Comparison of ENCODE assay signal across 14 cellular contexts in the genomic region with DNA sequence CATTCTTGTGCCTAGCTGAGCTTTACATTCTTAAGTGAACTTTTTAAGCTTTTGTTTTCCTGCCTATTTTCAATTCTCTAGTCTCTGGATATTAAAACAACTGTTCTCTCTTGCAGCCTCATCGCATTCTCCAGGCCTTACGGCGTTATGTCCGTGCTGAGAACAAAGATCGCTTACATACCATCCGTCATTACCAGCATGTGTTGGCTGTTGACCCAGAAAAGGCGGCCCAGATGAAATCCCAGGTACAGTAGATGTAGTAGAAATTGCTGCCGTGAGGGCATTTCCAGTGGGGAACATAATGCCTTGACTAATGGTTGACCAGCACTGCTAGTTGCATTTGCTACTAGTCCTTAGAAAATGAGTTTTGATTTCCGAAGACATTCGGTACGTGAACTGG. TPM values are rescaled to one million over a fixed set of nuclear protein-coding genes. Genes with fewer than 3 reads are reported as not detected.
A peak's percentile ranks its signal among the peaks of the same experiment; 100 is the strongest.
DNase-seq lines count a peak whose midpoint lies in the region; ATAC-seq and TF ChIP-seq lines count a peak whose summit lies in the region.
"Had no signal": no experiment of that assay in that cellular context is flagged by ENCODE, and none has a peak within 500 bp of the region (broad histone marks: within the 10 kb centered on the region; RNA-seq: fewer than 3 reads in every experiment).

No MANE protein-coding gene starts in this region.

- H3K9me3 ChIP-seq in Caco-2 (no peaks in the 10 kb centered on the region), PC-9 (ENCODE audit: insufficient read depth, low read depth) (no peaks in the 10 kb centered on the region), gastroesophageal sphincter (no peaks in the 10 kb centered on the region), sigmoid colon (no peaks in the 10 kb centered on the region)
- H3K9me3 ChIP-seq: A549, BE2C, HAP-1 had no signal

- peaks cover 38% of the 10 kb centered on the region for H3K4me1 ChIP-seq in Caco-2
- peaks cover 9% of the 10 kb centered on the region for H3K4me1 ChIP-seq in PC-9 (replicated peaks; ENCODE audit: insufficient read depth)
- H3K4me1 ChIP-seq in gastroesophageal sphincter: peaks cover 0 to 20% (median under 1%) of the 10 kb centered on the region in 3 donors
- peaks cover 0 to 9% (median 0%) of the 10 kb centered on the region in 4 donors for H3K4me1 ChIP-seq in sigmoid colon
- H3K4me1 ChIP-seq: HAP-1 had no signal

- peaks cover 42% of the 10 kb centered on the region for H3K4me1 Mint-ChIP-seq in Caco-2 (ENCODE audit: low read depth, unreplicated experiment)

- 53 to 80% methylated on average over 11 of the region's 11 CpGs for WGBS in gastroesophageal sphincter (ENCODE audit: low coverage in 1 of 2), 2 donors
- 90 to 94% methylated on average over 11 of the region's 11 CpGs for WGBS in sigmoid colon, 2 donors

- TF ChIP-seq CTCF in Caco-2 (IDR thresholded peaks at IDR 0.05; ENCODE audit: insufficient read depth in 1 of 2, low read depth in 1 of 2, low read length in 1 of 2, severe bottlenecking in 1 of 2, unreplicated experiment in 1 of 2) (no peak), PC-9 (conservative IDR thresholded peaks at IDR 0.05) (no peak), gastroesophageal sphincter (IDR thresholded peaks at IDR 0.05) (no peak), sigmoid colon (IDR thresholded peaks at IDR 0.05) (no peak)

- peaks cover 12% of the 10 kb centered on the region for H3K36me3 ChIP-seq in Caco-2 (ENCODE audit: control insufficient read depth, insufficient read depth, low read length)
- H3K36me3 ChIP-seq in PC-9 (ENCODE audit: low read depth): peaks cover 59% of the 10 kb centered on the region
- peaks cover 0 to 93% of the 10 kb centered on the region in 2 donors for H3K36me3 ChIP-seq in gastroesophageal sphincter
- peaks cover 16 to 86% (median 28%) of the 10 kb centered on the region in 4 donors for H3K36me3 ChIP-seq in sigmoid colon

- no peak overlapping the region for H3K4me3 ChIP-seq in Caco-2 (ENCODE audit: low read depth, low read length)
- H3K4me3 ChIP-seq in PC-9: no peak overlapping the region
- no peak overlapping the region for H3K4me3 ChIP-seq in gastroesophageal sphincter
- no peak overlapping the region for H3K4me3 ChIP-seq in sigmoid colon
- H3K4me3 ChIP-seq: A549, HAP-1 had no signal

- TF ChIP-seq POLR2A in gastroesophageal sphincter (IDR thresholded peaks at IDR 0.05) (no peak), sigmoid colon (IDR thresholded peaks at IDR 0.05) (no peak)

- no peak overlapping the region for H2AFZ ChIP-seq in PC-9

- peaks cover 99% of the 10 kb centered on the region for H3K36me3 Mint-ChIP-seq in Caco-2 (ENCODE audit: insufficient read depth, unreplicated experiment)

- H3K27me3 Mint-ChIP-seq in Caco-2 (ENCODE audit: insufficient read depth, unreplicated experiment): no peaks in the 10 kb centered on the region
- H3K27me3 Mint-ChIP-seq: IgD-negative memory B cell had no signal

- H3K27ac Mint-ChIP-seq in Caco-2 (ENCODE audit: unreplicated experiment): peak overlapping the region; percentile 23
- H3K27ac Mint-ChIP-seq: CD8-positive, alpha-beta T cell had no signal

- no peak overlapping the region for H3K4me2 ChIP-seq in PC-9
- H3K4me2 ChIP-seq: A549 had no signal

- no peaks in the 10 kb centered on the region for H3K9me3 Mint-ChIP-seq in Caco-2 (ENCODE audit: unreplicated experiment)
- H3K9me3 Mint-ChIP-seq: CD8-positive, alpha-beta T cell; IgD-negative memory B cell had no signal

- H3K27me3 ChIP-seq in Caco-2 (replicated peaks; ENCODE audit: control insufficient read depth, insufficient read depth, low read length): no peaks in the 10 kb centered on the region
- H3K27me3 ChIP-seq in PC-9 (ENCODE audit: insufficient read depth, low read depth): no peaks in the 10 kb centered on the region
- no peaks in the 10 kb centered on the region for H3K27me3 ChIP-seq in gastroesophageal sphincter
- no peaks in the 10 kb centered on the region for H3K27me3 ChIP-seq in sigmoid colon
- H3K27me3 ChIP-seq: BE2C had no signal

- no peaks in the 10 kb centered on the region for H3K9me2 ChIP-seq in PC-9 (ENCODE audit: insufficient read depth)

- no peak for DNase-seq in Caco-2
- DNase-seq in PC-9: no peak
- DNase-seq in sigmoid colon: no peak
- no peak for DNase-seq in SIG-M5 treated with dmso at 0.1 percent for 504 hours (lab: John Stamatoyannopoulos, UW; ENCODE audit: unreplicated experiment)
- DNase-seq: BE2C; CD8-positive, alpha-beta T cell; COR-L47 had no signal

- no peak overlapping the region for H3K4me3 Mint-ChIP-seq in Caco-2 (ENCODE audit: unreplicated experiment)
- H3K4me3 Mint-ChIP-seq: CD8-positive, alpha-beta T cell had no signal

- TF ChIP-seq EP300 in gastroesophageal sphincter (IDR thresholded peaks at IDR 0.05) (no peak), sigmoid colon (IDR thresholded peaks at IDR 0.05) (no peak)

- ATAC-seq in gastroesophageal sphincter: no peak
- ATAC-seq in GM18870 (IDR thresholded peaks at IDR 0.05; ENCODE audit: unreplicated experiment): no peak
- ATAC-seq: A549; CD8-positive, alpha-beta T cell had no signal

- intact Hi-C loops in Caco-2 (cut with micrococcal nuclease; ENCODE audit: unreplicated experiment) (loop anchor here (5.0 kb wide), 1 partner anchor 343 kb away; no protein-coding TSS in a partner anchor), PC-9 (cut with micrococcal nuclease; ENCODE audit: unreplicated experiment) (loop anchor here (5.0 kb wide), 1 partner anchor 343 kb away; no protein-coding TSS in a partner anchor), sigmoid colon (cut with DNase I) (loop anchor here (5.0 kb wide), 1 partner anchor 128 kb away; a partner anchor contains a TSS)

- peaks cover 68% of the 10 kb centered on the region for H3F3A ChIP-seq in PC-9 (ENCODE audit: insufficient read depth, low read depth)

- CTCF ChIA-PET in Caco-2 (lab: Charles Lee) (interaction anchor here (0.9 to 4.4 kb wide), 2 partner anchors 16 to 207 kb away, joined by 4 to 71 read pairs; no protein-coding TSS in a partner anchor), PC-9 (lab: Charles Lee) (no interaction called here)

- H3K79me2 ChIP-seq in PC-9 (ENCODE audit: low read depth): peaks cover 31% of the 10 kb centered on the region

- no peaks in the 10 kb centered on the region for H4K20me1 ChIP-seq in PC-9 (ENCODE audit: insufficient read depth)

- peak overlapping the region; percentile 35; the same call in 1 of the 2 replicates for H3K27ac ChIP-seq in PC-9
- peak overlapping the region in 3 of 4 donors; percentile 42 to 72 (median 57) for H3K27ac ChIP-seq in gastroesophageal sphincter
- peak overlapping the region in 3 of 4 donors; percentile 34 to 55 (median 37) for H3K27ac ChIP-seq in sigmoid colon
- H3K27ac ChIP-seq: A549, C4-2B had no signal

- POLR2A ChIA-PET in Caco-2 (lab: Charles Lee): interaction anchor here (0.6 kb wide), 1 partner anchor 193 kb away, joined by 3 read pairs; no protein-coding TSS in a partner anchor
- POLR2A ChIA-PET in PC-9 (lab: Charles Lee; ENCODE audit: unreplicated experiment): no interaction called here

- BruUV-seq in Caco-2 (replicated peaks; lab: Mats Ljungman, UMichigan) (no TSS peak), PC-9 (replicated peaks; lab: Mats Ljungman, UMichigan) (no TSS peak)

RNA-seq across cellular contexts. Expression of a gene that starts 29.7 kb away (rescaled TPM):
- 298 and 304 TPM in 2 replicates for total RNA-seq in Caco-2 (2022)
- total RNA-seq in PC-9 (2021): 139 and 141 TPM in 2 replicates
- total RNA-seq in gastroesophageal sphincter: 10 to 100 TPM in 1 of 4 donors, 1 to 10 TPM in 2, under 1 TPM in 1; 0.62 to 16.5 (median 1.8) TPM
- 1 to 10 TPM; 1.8 to 5.1 (median 3.2) TPM for total RNA-seq in sigmoid colon
- polyA plus RNA-seq in sigmoid colon: 100 to 1,000 TPM in 2 of 3 donors, 10 to 100 TPM in 1; 51.7 to 324 (median 109) TPM
- polyA plus RNA-seq: AG04450 had no signal
